8 cellular contexts compared by ENCODE assay signal in genomic region chr2:241702155-241702404, GRCh38. TPM values are rescaled to one million over a fixed set of nuclear protein-coding genes. Genes with fewer than 3 reads are reported as not detected.
A peak's percentile ranks its signal among the peaks of the same experiment; 100 is the strongest.
DNase-seq lines count a peak whose midpoint lies in the region; ATAC-seq and TF ChIP-seq lines count a peak whose summit lies in the region.

No MANE protein-coding gene starts in this region.

- no peaks in the 10 kb centered on the region for H3K27me3 ChIP-seq in ectodermal cell (ENCODE audit: control insufficient read depth, insufficient read depth, low read length, poor library complexity, severe bottlenecking)
- H3K27me3 ChIP-seq in upper lobe of right lung: no peaks in the 10 kb centered on the region

- ATAC-seq in upper lobe of right lung (no peak), GM21717 (IDR thresholded peaks at IDR 0.05; ENCODE audit: unreplicated experiment) (no peak)

- WGBS in ectodermal cell, 2 experiments: 0% methylated on average over 40 of the region's 40 CpGs

- H3K4me1 Mint-ChIP-seq in osteocyte (ENCODE audit: unreplicated experiment): peaks cover 15% of the 10 kb centered on the region

- TF ChIP-seq CTCF in VCaP (conservative IDR thresholded peaks at IDR 0.05) (no peak), osteocyte (IDR thresholded peaks at IDR 0.05) (no peak), upper lobe of right lung (IDR thresholded peaks at IDR 0.05) (no peak)

- H3K27me3 Mint-ChIP-seq in osteocyte (ENCODE audit: unreplicated experiment): no peaks in the 10 kb centered on the region

- peak overlapping the region; percentile 73 for H3K4me3 ChIP-seq in ectodermal cell (ENCODE audit: insufficient read depth, low read depth, low read length)
- peak overlapping the region; percentile 81 for H3K4me3 ChIP-seq in upper lobe of right lung

- no peak overlapping the region for H3K27ac Mint-ChIP-seq in osteocyte (ENCODE audit: unreplicated experiment)

- H3K27ac ChIP-seq in VCaP (peak overlapping the region; percentile 94), ectodermal cell (ENCODE audit: insufficient read depth, low read depth, low read length, poor library complexity, severe bottlenecking) (peak overlapping the region; percentile 97), upper lobe of right lung (peak overlapping the region; percentile 95)

- H3K36me3 Mint-ChIP-seq in osteocyte (ENCODE audit: unreplicated experiment): peaks cover 13% of the 10 kb centered on the region

- DNase-seq in NCI-H2107 (lab: John Stamatoyannopoulos, UW) (peak; percentile 70), NCI-H2107 treated with DMSO at 0.1 percent for 48 hours (lab: John Stamatoyannopoulos, UW; ENCODE audit: unreplicated experiment) (no peak), osteocyte (ENCODE audit: extremely low spot score, unreplicated experiment) (peak; percentile 96), upper lobe of right lung (no peak), AML-193 (lab: John Stamatoyannopoulos, UW) (no peak)

- peaks cover 5% of the 10 kb centered on the region for H3K9me3 Mint-ChIP-seq in osteocyte (ENCODE audit: unreplicated experiment)

- H3K4me1 ChIP-seq in ectodermal cell (ENCODE audit: control insufficient read depth, insufficient read depth, low read length) (peaks cover 7% of the 10 kb centered on the region), upper lobe of right lung (peaks cover 4% of the 10 kb centered on the region)

- intact Hi-C loops in upper lobe of right lung (cut with DNase I): no loop called here

- no peaks in the 10 kb centered on the region for H3K9me3 ChIP-seq in ectodermal cell (ENCODE audit: control insufficient read depth, low read length)
- no peaks in the 10 kb centered on the region for H3K9me3 ChIP-seq in upper lobe of right lung

- peaks cover 14% of the 10 kb centered on the region for H3K36me3 ChIP-seq in ectodermal cell (ENCODE audit: control insufficient read depth, insufficient read depth, low read length)
- peaks cover 17% of the 10 kb centered on the region for H3K36me3 ChIP-seq in upper lobe of right lung

- no peak overlapping the region for H3K4me3 Mint-ChIP-seq in osteocyte (ENCODE audit: unreplicated experiment)

RNA-seq across cellular contexts. Expression of gene ING5, which starts 0.2 kb away (rescaled TPM):
- polyA plus RNA-seq in ectodermal cell (2013, experiment 1 of 4): 54.3 TPM
- 51.0 TPM for polyA plus RNA-seq in ectodermal cell (2013, experiment 2 of 4)
- 41.2 TPM for polyA plus RNA-seq in ectodermal cell (2013, experiment 3 of 4)
- 45.0 TPM for polyA plus RNA-seq in ectodermal cell (2013, experiment 4 of 4)
- total RNA-seq in osteocyte (29.4 and 32.0 TPM in 2 replicates), upper lobe of right lung (36.5 TPM)

RNA-seq across cellular contexts. Expression of gene DTYMK, which starts 15.5 kb away (rescaled TPM):
- polyA plus RNA-seq in ectodermal cell (2013, experiment 1 of 4): 87.3 TPM
- polyA plus RNA-seq in ectodermal cell (2013, experiment 2 of 4): 87.3 TPM
- 77.8 TPM for polyA plus RNA-seq in ectodermal cell (2013, experiment 3 of 4)
- 76.4 TPM for polyA plus RNA-seq in ectodermal cell (2013, experiment 4 of 4)
- 26.3 and 28.8 TPM in 2 replicates for total RNA-seq in osteocyte
- total RNA-seq in upper lobe of right lung: 14.9 TPM

RNA-seq across cellular contexts. Expression of gene D2HGDH, which starts 32.4 kb away (rescaled TPM):
- polyA plus RNA-seq in ectodermal cell (2013, experiment 1 of 4): 21.8 TPM
- 22.8 TPM for polyA plus RNA-seq in ectodermal cell (2013, experiment 2 of 4)
- 27.5 TPM for polyA plus RNA-seq in ectodermal cell (2013, experiment 3 of 4)
- polyA plus RNA-seq in ectodermal cell (2013, experiment 4 of 4): 28.1 TPM
- total RNA-seq in osteocyte (32.5 and 36.8 TPM in 2 replicates), upper lobe of right lung (28.8 TPM)

Comparison
In these comparisons a context has a peak if more than half of its experiments do, and no peak if none do; other contexts are left out.
1. DNase-seq: peak in NCI-H2107 (single experiment) and osteocyte (single experiment); none in NCI-H2107 treated with DMSO at 0.1 percent for 48 hours (single experiment), upper lobe of right lung (single experiment) and AML-193 (0 of 2).
2. Peak in every context shown above with its lines, with median percentiles within 50 percentile points of each other: H3K27ac ChIP-seq.